Comparison of ENCODE assay signal across 8 cellular contexts in genomic region chr11:61899146-61899841, GRCh38. TPM values are rescaled to one million over a fixed set of nuclear protein-coding genes. Genes with fewer than 3 reads are reported as not detected.
DNase-seq lines count a peak whose midpoint lies in the region; ATAC-seq and TF ChIP-seq lines count a peak whose summit lies in the region.

No MANE protein-coding gene starts in this region.

- H3F3A ChIP-seq in neural progenitor cell (ENCODE audit: low read depth) = no peaks in the 10 kb centered on the region

- H3K9me3 Mint-ChIP-seq in CD8-positive, alpha-beta memory T cell = no peaks in the 10 kb centered on the region
- H3K9me3 Mint-ChIP-seq in activated T-cell treated with anti-CD3 and anti-CD28 coated beads, Interleukin-2, amount 50 U/mL, for 72 hours = no peaks in the 10 kb centered on the region
- no peaks in the 10 kb centered on the region for H3K9me3 Mint-ChIP-seq in neural progenitor cell

- H3K36me3 Mint-ChIP-seq in CD8-positive, alpha-beta memory T cell = no peaks in the 10 kb centered on the region
- H3K36me3 Mint-ChIP-seq in activated T-cell treated with anti-CD3 and anti-CD28 coated beads, Interleukin-2, amount 50 U/mL, for 72 hours (ENCODE audit: insufficient read depth in 2 of 2) = no peaks in the 10 kb centered on the region
- no peaks in the 10 kb centered on the region for H3K36me3 Mint-ChIP-seq in neural progenitor cell

- no peak overlapping the region for H3K4me3 ChIP-seq in CD8-positive, alpha-beta memory T cell (ENCODE audit: low read length)
- no peak overlapping the region for H3K4me3 ChIP-seq in fibroblast of mammary gland (ENCODE audit: control insufficient read depth, low read depth, low read length)
- H3K4me3 ChIP-seq in neural progenitor cell = no peak overlapping the region

- H4K20me1 ChIP-seq in neural progenitor cell (ENCODE audit: low read depth) = no peaks in the 10 kb centered on the region

- H3K79me2 ChIP-seq in neural progenitor cell (ENCODE audit: low read depth) = no peaks in the 10 kb centered on the region

- H3K27ac ChIP-seq in CD8-positive, alpha-beta memory T cell (ENCODE audit: low read depth, low read length) = no peak overlapping the region
- H3K27ac ChIP-seq in neural progenitor cell = no peak overlapping the region
- H3K27ac ChIP-seq in substantia nigra (ENCODE audit: low read depth, low read length, poor library complexity, severe bottlenecking) = peak overlapping the region; percentile 49

- peak; percentile 99 for TF ChIP-seq CTCF in LNCAP (IDR thresholded peaks at IDR 0.05)
- TF ChIP-seq CTCF in fibroblast of mammary gland (conservative IDR thresholded peaks at IDR 0.05; ENCODE audit: control insufficient read depth, insufficient read depth, low read depth, low read length) = peak; percentile 95
- TF ChIP-seq CTCF in neural progenitor cell (IDR thresholded peaks at IDR 0.05) = peak; percentile 99

- H3K9me3 ChIP-seq in CD8-positive, alpha-beta memory T cell (ENCODE audit: low read length) = no peaks in the 10 kb centered on the region
- H3K9me3 ChIP-seq in neural progenitor cell (ENCODE audit: low read depth) = no peaks in the 10 kb centered on the region

- no peak overlapping the region for H2AFZ ChIP-seq in neural progenitor cell (replicated peaks)

- peak; percentile 59 for ATAC-seq in GM21423 (IDR thresholded peaks at IDR 0.05; ENCODE audit: unreplicated experiment)
- ATAC-seq in activated T-cell treated with anti-CD3 and anti-CD28 coated beads, Interleukin-2, amount 50 U/mL, for 72 hours (replicated peaks in 1 of 2) = peak; percentile 91 to 92

- POLR2A ChIA-PET in CD8-positive, alpha-beta memory T cell (lab: Charles Lee) = interaction anchor here (1.0 kb wide), 1 partner anchor 183 kb away, joined by 3 read pairs; no protein-coding TSS in a partner anchor

- no peaks in the 10 kb centered on the region for H3K4me1 ChIP-seq in CD8-positive, alpha-beta memory T cell (ENCODE audit: insufficient read depth, low read length)
- peaks cover 3% of the 10 kb centered on the region for H3K4me1 ChIP-seq in neural progenitor cell

- CTCF ChIA-PET in CD8-positive, alpha-beta memory T cell (lab: Charles Lee) = interaction anchor here (0.8 to 10.8 kb wide), 46 partner anchors 8 to 272 kb away, joined by 3 to 232 read pairs (median 4); partner anchors contain the start of genes FADS3, FEN1, FTH1 and TMEM258

- H3K27me3 ChIP-seq in CD8-positive, alpha-beta memory T cell (ENCODE audit: insufficient read depth, low read length, poor library complexity, severe bottlenecking) = no peaks in the 10 kb centered on the region
- no peaks in the 10 kb centered on the region for H3K27me3 ChIP-seq in neural progenitor cell

- DNase-seq in CD8-positive, alpha-beta memory T cell = peak; percentile 86 to 93 (median 87)
- DNase-seq in RKO (ENCODE audit: low spot score) (peak; percentile 78), fibroblast of mammary gland (ENCODE audit: low read depth) (peak; percentile 72), neural progenitor cell (ENCODE audit: low spot score) (peak; percentile 86), substantia nigra (lab: John Stamatoyannopoulos, UW) (peak in 46 of 49 donors; percentile 21 to 86 (median 70))
- DNase-seq in activated T-cell treated with anti-CD3 and anti-CD28 coated beads, Interleukin-2, amount 50 U/mL, for 72 hours = peak; percentile 94 to 97

- H3K4me3 Mint-ChIP-seq in CD8-positive, alpha-beta memory T cell = peak overlapping the region in 1 of 7 donors; percentile 5
- no peak overlapping the region for H3K4me3 Mint-ChIP-seq in activated T-cell treated with anti-CD3 and anti-CD28 coated beads, Interleukin-2, amount 50 U/mL, for 72 hours
- H3K4me3 Mint-ChIP-seq in neural progenitor cell = no peak overlapping the region

- H3K4me1 Mint-ChIP-seq in CD8-positive, alpha-beta memory T cell = peaks cover 5 to 11% (median 6%) of the 10 kb centered on the region in 3 donors
- H3K4me1 Mint-ChIP-seq in activated T-cell treated with anti-CD3 and anti-CD28 coated beads, Interleukin-2, amount 50 U/mL, for 72 hours (ENCODE audit: low read depth) = peaks cover 8% of the 10 kb centered on the region
- peaks cover 7% of the 10 kb centered on the region for H3K4me1 Mint-ChIP-seq in neural progenitor cell

- H3K4me2 ChIP-seq in neural progenitor cell = no peak overlapping the region

- H3K36me3 ChIP-seq in CD8-positive, alpha-beta memory T cell (ENCODE audit: insufficient read depth, low read length) = no peaks in the 10 kb centered on the region
- H3K36me3 ChIP-seq in neural progenitor cell = no peaks in the 10 kb centered on the region

- H3K27me3 Mint-ChIP-seq in CD8-positive, alpha-beta memory T cell = peaks cover 0 to 4% of the 10 kb centered on the region in 2 donors
- no peaks in the 10 kb centered on the region for H3K27me3 Mint-ChIP-seq in activated T-cell treated with anti-CD3 and anti-CD28 coated beads, Interleukin-2, amount 50 U/mL, for 72 hours (ENCODE audit: low read depth)
- H3K27me3 Mint-ChIP-seq in neural progenitor cell (ENCODE audit: insufficient read depth, low read depth) = peaks cover 11% of the 10 kb centered on the region

- H3K9ac ChIP-seq in neural progenitor cell = no peak overlapping the region

- H3K27ac Mint-ChIP-seq in CD8-positive, alpha-beta memory T cell = peak overlapping the region in 7 of 8 donors; percentile 3 to 98 (median 44)
- H3K27ac Mint-ChIP-seq in activated T-cell treated with anti-CD3 and anti-CD28 coated beads, Interleukin-2, amount 50 U/mL, for 72 hours = peak overlapping the region; percentile 35
- peak overlapping the region; percentile 85 for H3K27ac Mint-ChIP-seq in neural progenitor cell

RNA-seq across cellular contexts. Expression of gene FADS3, which starts 7.9 kb away (rescaled TPM):
- total RNA-seq in CD8-positive, alpha-beta memory T cell = 1 to 10 TPM; 5.8 to 7.7 TPM
- 2.6 TPM for polyA plus RNA-seq in CD8-positive, alpha-beta memory T cell
- total RNA-seq in activated T-cell treated with anti-CD3 and anti-CD28 coated beads, Interleukin-2, amount 50 U/mL, for 72 hours = 10 to 100 TPM; 14.7 to 22.3 TPM
- total RNA-seq in neural progenitor cell (ENCODE audit: low replicate concordance) = 10.1 and 28.7 TPM in 2 replicates

RNA-seq across cellular contexts. Expression of gene RAB3IL1, which starts 18.1 kb away (rescaled TPM):
- total RNA-seq in CD8-positive, alpha-beta memory T cell = under 1 TPM; 0.28 to 0.53 TPM
- polyA plus RNA-seq in CD8-positive, alpha-beta memory T cell = not detected
- under 1 TPM; 0.34 to 0.49 TPM for total RNA-seq in activated T-cell treated with anti-CD3 and anti-CD28 coated beads, Interleukin-2, amount 50 U/mL, for 72 hours
- total RNA-seq in neural progenitor cell (ENCODE audit: low replicate concordance) = 1.4 TPM in 2 replicates

RNA-seq across cellular contexts. Expression of gene BEST1, which starts 50.9 kb away (rescaled TPM):
- total RNA-seq in CD8-positive, alpha-beta memory T cell = under 1 TPM in 1 of 2 experiments, not detected in 1; 0.09 TPM
- polyA plus RNA-seq in CD8-positive, alpha-beta memory T cell = 1.5 TPM
- total RNA-seq in activated T-cell treated with anti-CD3 and anti-CD28 coated beads, Interleukin-2, amount 50 U/mL, for 72 hours = 1 to 10 TPM; 1.9 to 4.1 TPM
- total RNA-seq in neural progenitor cell (ENCODE audit: low replicate concordance) = 0.15 TPM in 1 of 2 replicates, not detected in the other

Comparison
In these comparisons a context has a peak if more than half of its experiments do, and no peak if none do; other contexts are left out.
1. H3K27ac Mint-ChIP-seq: peak in every context shown above with its lines; median percentile 85 in neural progenitor cell; 44 in CD8-positive, alpha-beta memory T cell; 35 in activated T-cell treated with anti-CD3 and anti-CD28 coated beads, Interleukin-2, amount 50 U/mL, for 72 hours.